10 cellular contexts compared by ENCODE assay signal in genomic region chr17:17700251-17700969, GRCh38. TPM values are rescaled to one million over a fixed set of nuclear protein-coding genes. Genes with fewer than 3 reads are reported as not detected.
DNase-seq lines count a peak whose midpoint lies in the region; ATAC-seq and TF ChIP-seq lines count a peak whose summit lies in the region.
"Had no signal": no experiment of that assay in that cellular context is flagged by ENCODE, and none has a peak within 500 bp of the region (broad histone marks: within the 10 kb centered on the region; RNA-seq: fewer than 3 reads in every experiment).

No MANE protein-coding gene starts in this region.

- peaks cover 6% of the 10 kb centered on the region for H3K36me3 Mint-ChIP-seq in neural progenitor cell

- TF ChIP-seq CTCF in A673 (conservative IDR thresholded peaks at IDR 0.05; ENCODE audit: low read depth, low read length) (no peak), esophagus muscularis mucosa (IDR thresholded peaks at IDR 0.05) (no peak), neural progenitor cell (IDR thresholded peaks at IDR 0.05) (no peak), foreskin keratinocyte (conservative IDR thresholded peaks at IDR 0.05) (no peak)

- H3K27me3 ChIP-seq in A673 (replicated peaks; ENCODE audit: insufficient read depth, low read depth, low read length, poor library complexity) (no peaks in the 10 kb centered on the region), esophagus muscularis mucosa (no peaks in the 10 kb centered on the region), neural progenitor cell (peaks cover 100% of the 10 kb centered on the region), foreskin keratinocyte (no peaks in the 10 kb centered on the region)

- POLR2A ChIA-PET in A673 (lab: Charles Lee; ENCODE audit: low non-redundant PET): no interaction called here

- H2AFZ ChIP-seq in neural progenitor cell (replicated peaks): no peak overlapping the region

- H4K20me1 ChIP-seq in neural progenitor cell (ENCODE audit: low read depth): peaks cover 100% of the 10 kb centered on the region

- H3K4me3 Mint-ChIP-seq in neural progenitor cell: peak overlapping the region; percentile 78

- 44% methylated on average over 25 of the region's 86 CpGs for WGBS in esophagus muscularis mucosa

- H3K9me3 ChIP-seq in A673 (ENCODE audit: low read depth, low read length, poor library complexity, severe bottlenecking): no peaks in the 10 kb centered on the region
- H3K9me3 ChIP-seq in esophagus muscularis mucosa: no peaks in the 10 kb centered on the region
- H3K9me3 ChIP-seq in neural progenitor cell (ENCODE audit: low read depth): no peaks in the 10 kb centered on the region

- H3K79me2 ChIP-seq in neural progenitor cell (ENCODE audit: low read depth): peaks cover 29% of the 10 kb centered on the region

- no peak overlapping the region for H3K9ac ChIP-seq in neural progenitor cell

- H3K4me1 Mint-ChIP-seq in neural progenitor cell: peaks cover 83% of the 10 kb centered on the region

- no peaks in the 10 kb centered on the region for H3K9me3 Mint-ChIP-seq in neural progenitor cell

- DNase-seq in A673 (ENCODE audit: low spot score) (no peak), NCI-H510A treated with DMSO at 0.1 percent for 48 hours (lab: John Stamatoyannopoulos, UW) (peak; percentile 45), esophagus muscularis mucosa (ENCODE audit: extremely low spot score) (no peak), neural progenitor cell (ENCODE audit: low spot score) (peak; percentile 84), HuH-7 (ENCODE audit: low spot score) (no peak), foreskin keratinocyte (no peak), DMS114 treated with DMSO at 0.1 percent for 48 hours (lab: John Stamatoyannopoulos, UW; ENCODE audit: unreplicated experiment) (no peak), glomerular visceral epithelial cell (ENCODE audit: extremely low spot score) (no peak)
- DNase-seq: anterior cingulate cortex had no signal

- TF ChIP-seq EP300 in esophagus muscularis mucosa (IDR thresholded peaks at IDR 0.05): no peak

- BruUV-seq in A673 (replicated peaks; lab: Mats Ljungman, UMichigan): no TSS peak

- peaks cover 38% of the 10 kb centered on the region for H3F3A ChIP-seq in neural progenitor cell (ENCODE audit: low read depth)

- CTCF ChIA-PET in A673 (lab: Charles Lee): interaction anchor here (0.6 kb wide), 1 partner anchor 55 kb away, joined by 6 read pairs; no protein-coding TSS in a partner anchor

- ATAC-seq in foreskin keratinocyte: no peak
- ATAC-seq: activated CD4-positive, CD25-positive, alpha-beta regulatory T cell treated with anti-CD3 and anti-CD28 coated beads, Interleukin-2, amount 50 U/mL, for 24 hours had no signal

- H3K4me2 ChIP-seq in neural progenitor cell: peak overlapping the region; percentile 80

- TF ChIP-seq POLR2A in esophagus muscularis mucosa (IDR thresholded peaks at IDR 0.05; ENCODE audit: low read depth): no peak

- H3K27me3 Mint-ChIP-seq in neural progenitor cell (ENCODE audit: insufficient read depth, low read depth): no peaks in the 10 kb centered on the region

- peaks cover 45% of the 10 kb centered on the region for H3K4me1 ChIP-seq in A673 (ENCODE audit: insufficient read depth, low read length, poor library complexity, severe bottlenecking)
- peaks cover 82 to 94% (median 90%) of the 10 kb centered on the region in 4 donors for H3K4me1 ChIP-seq in esophagus muscularis mucosa
- H3K4me1 ChIP-seq in neural progenitor cell: peaks cover 34% of the 10 kb centered on the region
- peaks cover 9% of the 10 kb centered on the region for H3K4me1 ChIP-seq in foreskin keratinocyte

- H3K36me3 ChIP-seq in A673 (ENCODE audit: insufficient read depth, low read length, poor library complexity, severe bottlenecking) (no peaks in the 10 kb centered on the region), esophagus muscularis mucosa (no peaks in the 10 kb centered on the region), neural progenitor cell (no peaks in the 10 kb centered on the region)

- no peak overlapping the region for H3K27ac Mint-ChIP-seq in neural progenitor cell

- intact Hi-C loops in A673 (cut with micrococcal nuclease; ENCODE audit: unreplicated experiment) (no loop called here), esophagus muscularis mucosa (cut with DNase I) (no loop called here)

- no peak overlapping the region for H3K27ac ChIP-seq in A673 (ENCODE audit: low read depth, low read length, poor library complexity, severe bottlenecking)
- H3K27ac ChIP-seq in esophagus muscularis mucosa (replicated peaks in 1 of 4): peak overlapping the region; percentile 95 to 99 (median 97)
- H3K27ac ChIP-seq in neural progenitor cell: no peak overlapping the region
- no peak overlapping the region for H3K27ac ChIP-seq in foreskin keratinocyte

- peak overlapping the region; percentile 5 for H3K4me3 ChIP-seq in A673 (ENCODE audit: low read depth, low read length, poor library complexity, severe bottlenecking)
- H3K4me3 ChIP-seq in esophagus muscularis mucosa: peak overlapping the region; percentile 44 to 56 (median 48)
- peak overlapping the region; percentile 47 for H3K4me3 ChIP-seq in neural progenitor cell

RNA-seq across cellular contexts. Expression of gene RAI1, which starts 19.2 kb away (rescaled TPM):
- 46.8 and 58.9 TPM in 2 replicates for total RNA-seq in A673 (2021)
- 10 to 100 TPM; 18.7 to 41.3 (median 28.3) TPM for total RNA-seq in esophagus muscularis mucosa
- 18.0 and 27.4 TPM in 2 replicates for total RNA-seq in neural progenitor cell (ENCODE audit: low replicate concordance)
- 15.0 and 16.3 TPM in 2 replicates for total RNA-seq in foreskin keratinocyte
- 11.1 and 12.0 TPM in 2 replicates for polyA plus RNA-seq in foreskin keratinocyte

Comparison
In these comparisons a context has a peak if more than half of its experiments do, and no peak if none do; other contexts are left out.
1. DNase-seq: peak in NCI-H510A treated with DMSO at 0.1 percent for 48 hours (single experiment) and neural progenitor cell (single experiment); none in A673 (single experiment), esophagus muscularis mucosa (single experiment), HuH-7 (single experiment), foreskin keratinocyte (0 of 2), DMS114 treated with DMSO at 0.1 percent for 48 hours (single experiment) and glomerular visceral epithelial cell (single experiment).
2. H3K27ac ChIP-seq: peak in esophagus muscularis mucosa (4 of 4); none in A673 (single experiment), neural progenitor cell (single experiment) and foreskin keratinocyte (single experiment).
3. Peak in every context shown above with its lines, with median percentiles within 50 percentile points of each other: H3K4me3 ChIP-seq.